In the genomic region with DNA sequence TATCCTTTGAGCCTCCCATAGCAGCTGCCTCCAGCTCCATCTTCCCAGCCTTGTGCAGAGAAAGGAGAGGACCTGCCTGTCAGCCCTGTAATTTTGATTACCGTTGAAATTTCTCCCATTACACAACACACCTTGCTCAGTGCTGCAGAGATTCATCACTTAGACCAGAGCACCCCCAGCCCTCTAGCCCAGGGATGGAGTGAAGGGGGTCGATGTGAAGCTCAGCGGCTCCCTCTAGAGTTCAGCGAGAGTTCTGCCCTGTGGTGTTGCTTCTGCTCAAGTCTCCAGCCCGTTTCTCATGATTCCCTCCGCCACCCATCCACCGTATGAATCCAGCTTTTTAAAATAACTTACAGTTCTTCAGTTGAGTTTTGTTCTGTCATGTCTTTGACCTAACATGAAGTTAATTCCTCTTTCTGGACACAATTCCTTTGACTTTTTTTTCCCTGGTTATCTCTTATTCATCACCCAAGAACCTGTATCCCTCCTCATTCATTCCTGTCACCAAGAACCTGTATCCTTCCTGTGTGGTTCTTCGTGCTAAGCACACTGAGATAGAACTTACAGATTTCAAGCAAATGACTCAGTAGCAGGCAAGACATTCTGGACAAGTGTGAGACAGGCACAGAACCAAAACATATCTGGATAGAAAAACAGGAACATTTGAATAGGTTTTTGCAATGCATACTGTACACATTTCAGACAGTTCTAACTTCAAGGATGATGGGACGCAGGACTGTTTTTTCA, we compare ENCODE assay signal across 9 cellular contexts. TPM values are rescaled to one million over a fixed set of nuclear protein-coding genes. Genes with fewer than 3 reads are reported as not detected.
DNase-seq lines count a peak whose midpoint lies in the region; ATAC-seq, FAIRE-seq and TF ChIP-seq lines count a peak whose summit lies in the region.
"Had no signal": no experiment of that assay in that cellular context is flagged by ENCODE, and none has a peak within 500 bp of the region (broad histone marks: within the 10 kb centered on the region; RNA-seq: fewer than 3 reads in every experiment).

No MANE protein-coding gene starts in this region.

- H3K4me3 Mint-ChIP-seq in type B pancreatic cell = no peak overlapping the region
- H3K4me3 Mint-ChIP-seq: activated naive CD4-positive, alpha-beta T cell treated with anti-CD3 and anti-CD28 coated beads, Interleukin-2, amount 50 U/mL, for 24 hours had no signal

- DNase-seq in Right ventricle myocardium inferior (ENCODE audit: missing footprints) (no peak), right cardiac atrium (no peak), OCI-M1 (lab: John Stamatoyannopoulos, UW) (peak; percentile 9), esophagus muscularis mucosa (ENCODE audit: extremely low spot score) (no peak), type B pancreatic cell (ENCODE audit: extremely low spot score, unreplicated experiment) (no peak), RCC 7860 (ENCODE audit: low spot score) (no peak)

- no peaks in the 10 kb centered on the region for H3K36me3 Mint-ChIP-seq in type B pancreatic cell
- H3K36me3 Mint-ChIP-seq: activated naive CD4-positive, alpha-beta T cell treated with anti-CD3 and anti-CD28 coated beads, Interleukin-2, amount 50 U/mL, for 24 hours had no signal

- WGBS in right cardiac atrium = 46% methylated on average over 9 of the region's 9 CpGs
- 40% methylated on average over 9 of the region's 9 CpGs for WGBS in esophagus muscularis mucosa

- H3K4me1 ChIP-seq in right cardiac atrium (ENCODE audit: control insufficient read depth, insufficient read depth, low read length) (peaks cover 5% of the 10 kb centered on the region), esophagus muscularis mucosa (peaks cover 11 to 32% (median 27%) of the 10 kb centered on the region in 4 donors)

- no peak for FAIRE-seq in RCC 7860 (lab: Jason Lieb, UNC)

- no peak for TF ChIP-seq EP300 in esophagus muscularis mucosa (IDR thresholded peaks at IDR 0.05)

- H3K27me3 Mint-ChIP-seq in type B pancreatic cell = peaks cover 50% of the 10 kb centered on the region

- intact Hi-C loops in Right ventricle myocardium inferior (cut with DNase I) (loop anchor here (10.0 kb wide), 1 partner anchor 1291 kb away; the partner anchor contains the start of gene DEPP1), right cardiac atrium (cut with DNase I) (loop anchor here in 2 of 4 donors (10.0 kb wide), 2 partner anchors 621 to 631 kb away; no protein-coding TSS in a partner anchor), esophagus muscularis mucosa (cut with DNase I) (no loop called here)

- no peaks in the 10 kb centered on the region for H3K9me3 Mint-ChIP-seq in type B pancreatic cell
- H3K9me3 Mint-ChIP-seq: activated naive CD4-positive, alpha-beta T cell treated with anti-CD3 and anti-CD28 coated beads, Interleukin-2, amount 50 U/mL, for 24 hours had no signal

- no peak overlapping the region for H3K27ac Mint-ChIP-seq in type B pancreatic cell
- H3K27ac Mint-ChIP-seq: activated naive CD4-positive, alpha-beta T cell treated with anti-CD3 and anti-CD28 coated beads, Interleukin-2, amount 50 U/mL, for 24 hours had no signal

- TF ChIP-seq CTCF in esophagus muscularis mucosa (IDR thresholded peaks at IDR 0.05) (peak; percentile 26 to 44 (median 29)), type B pancreatic cell (conservative IDR thresholded peaks at IDR 0.05) (peak; percentile 61)

- H3K4me1 Mint-ChIP-seq in type B pancreatic cell (ENCODE audit: unreplicated experiment) = peaks cover 4% of the 10 kb centered on the region
- H3K4me1 Mint-ChIP-seq: activated naive CD4-positive, alpha-beta T cell treated with anti-CD3 and anti-CD28 coated beads, Interleukin-2, amount 50 U/mL, for 24 hours had no signal

- H3K9me3 ChIP-seq in right cardiac atrium (ENCODE audit: control insufficient read depth, low read length) (no peaks in the 10 kb centered on the region), esophagus muscularis mucosa (no peaks in the 10 kb centered on the region)

- no peak overlapping the region for H3K4me3 ChIP-seq in right cardiac atrium (ENCODE audit: low read length)
- no peak overlapping the region for H3K4me3 ChIP-seq in esophagus muscularis mucosa

- H3K27me3 ChIP-seq in right cardiac atrium (ENCODE audit: control insufficient read depth, insufficient read depth) (no peaks in the 10 kb centered on the region), esophagus muscularis mucosa (no peaks in the 10 kb centered on the region)

- no peaks in the 10 kb centered on the region for H3K36me3 ChIP-seq in esophagus muscularis mucosa

- no peak for TF ChIP-seq POLR2A in esophagus muscularis mucosa (IDR thresholded peaks at IDR 0.05; ENCODE audit: low read depth)

- ATAC-seq in Right ventricle myocardium inferior (peak; percentile 8), right cardiac atrium (no peak), HG03457 (IDR thresholded peaks at IDR 0.05; ENCODE audit: unreplicated experiment) (no peak), GM18498 (IDR thresholded peaks at IDR 0.05; ENCODE audit: unreplicated experiment) (no peak)

- H3K27ac ChIP-seq in right cardiac atrium (ENCODE audit: low read length) (no peak overlapping the region), esophagus muscularis mucosa (replicated peaks in 1 of 4) (no peak overlapping the region)

RNA-seq across cellular contexts. Expression of gene ZNF32, which starts 34.9 kb away (rescaled TPM):
- total RNA-seq in Right ventricle myocardium inferior = 52.7 TPM
- 10 to 100 TPM; 47.2 to 65.4 (median 54.4) TPM for total RNA-seq in right cardiac atrium
- polyA plus RNA-seq in right cardiac atrium = 86.3 TPM
- 10 to 100 TPM; 54.8 to 77.7 (median 57.4) TPM for total RNA-seq in esophagus muscularis mucosa
- total RNA-seq in type B pancreatic cell (ENCODE audit: low replicate concordance) = 30.5 and 41.8 TPM in 2 replicates
